ENCODE assay signal across 9 cellular contexts in genomic region chr6:54291738-54292137, GRCh38. TPM values are rescaled to one million over a fixed set of nuclear protein-coding genes. Genes with fewer than 3 reads are reported as not detected.
DNase-seq lines count a peak whose midpoint lies in the region; ATAC-seq and TF ChIP-seq lines count a peak whose summit lies in the region.
"Had no signal": no experiment of that assay in that cellular context is flagged by ENCODE, and none has a peak within 500 bp of the region (broad histone marks: within the 10 kb centered on the region; RNA-seq: fewer than 3 reads in every experiment).

No MANE protein-coding gene starts in this region.

- DNase-seq in fibroblast of villous mesenchyme (ENCODE audit: low read depth), result peak; percentile 67
- DNase-seq in dedifferentiated amniotic fluid mesenchymal stem cell (ENCODE audit: extremely low spot score), result no peak
- no peak for DNase-seq in SK-N-DZ (ENCODE audit: low spot score)
- no peak for DNase-seq in T-helper 9 cell
- DNase-seq in NCI-H1436 (lab: John Stamatoyannopoulos, UW), result no peak

- ATAC-seq in GM18499 (IDR thresholded peaks at IDR 0.05; ENCODE audit: insufficient read depth, unreplicated experiment) (peak; percentile 84), GM21619 (IDR thresholded peaks at IDR 0.05; ENCODE audit: unreplicated experiment) (peak; percentile 89), HG03520 (IDR thresholded peaks at IDR 0.05; ENCODE audit: unreplicated experiment) (peak; percentile 95)

- TF ChIP-seq CTCF in fibroblast of villous mesenchyme (IDR thresholded peaks at IDR 0.05; ENCODE audit: insufficient read depth, low read depth, low read length), result no peak

- H3K4me3 ChIP-seq in fibroblast of villous mesenchyme (ENCODE audit: low read depth, low read length), result no peak overlapping the region

RNA-seq across cellular contexts. Expression of gene TINAG, which starts 16.5 kb away (rescaled TPM):
- total RNA-seq in fibroblast of villous mesenchyme, result not detected in 2 replicates
- polyA plus RNA-seq in SK-N-DZ (2014; cell fraction: cytosol; rRNA removed), result not detected in 2 replicates
- not detected in 2 replicates for polyA plus RNA-seq in SK-N-DZ (2014; cell fraction: nucleus; rRNA removed)
- total RNA-seq: mesothelial cell of epicardium had no signal
